Comparison of ENCODE assay signal across 18 cellular contexts in genomic region chr4:150250998-150251651, GRCh38.
"Had no signal": no experiment of that assay in that cellular context is flagged by ENCODE, and none has a peak within 500 bp of the region (broad histone marks: within the 10 kb centered on the region; RNA-seq: fewer than 3 reads in every experiment).

No MANE protein-coding gene starts in this region.

- H3K4me3 ChIP-seq: colonic mucosa, mucosa of descending colon, neural progenitor cell, prostate gland, right atrium auricular region, skin epidermis, testis, upper lobe of left lung had no signal

- H3K4me1 ChIP-seq: neural progenitor cell, prostate gland, right atrium auricular region, testis, upper lobe of left lung had no signal

- H3K9me3 Mint-ChIP-seq: activated T-cell treated with anti-CD3 and anti-CD28 coated beads, Interleukin-2, amount 50 U/mL, for 72 hours; memory B cell; naive B cell; neural progenitor cell had no signal

- H3K4me3 Mint-ChIP-seq: activated T-cell treated with anti-CD3 and anti-CD28 coated beads, Interleukin-2, amount 50 U/mL, for 72 hours; memory B cell; naive B cell; neural progenitor cell had no signal

- H3K4me1 Mint-ChIP-seq: memory B cell had no signal

- H3K27ac ChIP-seq: brain microvascular endothelial cell, colonic mucosa, prostate gland, right atrium auricular region, skin epidermis, testis, upper lobe of left lung had no signal

- H3K27me3 Mint-ChIP-seq: memory B cell, naive B cell had no signal

- H3K27ac Mint-ChIP-seq: activated T-cell treated with anti-CD3 and anti-CD28 coated beads, Interleukin-2, amount 50 U/mL, for 72 hours; memory B cell; neural progenitor cell had no signal

- H3K9me3 ChIP-seq: colonic mucosa, mucosa of descending colon, prostate gland, right atrium auricular region, testis, upper lobe of left lung had no signal

- DNase-seq: activated CD4-positive, alpha-beta T cell treated with anti-CD3 and anti-CD28 coated beads, Interleukin-2, amount 50 U/mL, for 4 hours; activated effector memory CD4-positive, alpha-beta T cell treated with anti-CD3 and anti-CD28 coated beads, Interleukin-2, amount 50 U/mL, for 16 hours; activated naive CD4-positive, alpha-beta T cell treated with anti-CD3 and anti-CD28 coated beads, Interleukin-2, amount 50 U/mL, for 16 hours; activated T-cell treated with anti-CD3 and anti-CD28 coated beads, Interleukin-2, amount 50 U/mL, for 72 hours; aorta; brain microvascular endothelial cell; central memory CD4-positive, alpha-beta T cell; colonic mucosa; foreskin melanocyte; mucosa of descending colon; naive B cell; testis had no signal

- H3K36me3 ChIP-seq: brain microvascular endothelial cell, colonic mucosa, neural progenitor cell, prostate gland had no signal

- H3K27me3 ChIP-seq: brain microvascular endothelial cell, colonic mucosa, neural progenitor cell, right atrium auricular region, testis, upper lobe of left lung had no signal

- H3K4me2 ChIP-seq: neural progenitor cell had no signal
